Comparison of ENCODE assay signal across 14 cellular contexts in genomic region chr6:14128017-14128416, GRCh38.
"Had no signal": no experiment of that assay in that cellular context is flagged by ENCODE, and none has a peak within 500 bp of the region (broad histone marks: within the 10 kb centered on the region; RNA-seq: fewer than 3 reads in every experiment).

No MANE protein-coding gene starts in this region.

- ATAC-seq: left colon; lower lobe of right lung; right lobe of liver; stimulated activated naive CD8-positive, alpha-beta T cell treated with anti-CD3 and anti-CD28 coated beads, Interleukin-15, amount 100 ng/mL, for 72 hours had no signal

- H3K4me3 ChIP-seq: adrenal gland, lower lobe of right lung, neural progenitor cell, ovary, right lobe of liver had no signal

- H3K27ac Mint-ChIP-seq: activated CD4-positive, alpha-beta T cell treated with anti-CD3 and anti-CD28 coated beads, Interleukin-2, amount 10 ng/mL, durations not matched to agents 7 days and 5 days; activated naive CD4-positive, alpha-beta T cell treated with anti-CD3 and anti-CD28 coated beads, Interleukin-2, amount 50 U/mL, for 24 hours; endodermal cell; neural progenitor cell; stimulated activated naive CD8-positive, alpha-beta T cell treated with anti-CD3 and anti-CD28 coated beads, Interleukin-15, amount 100 ng/mL, for 72 hours; type B pancreatic cell had no signal

- H3K9me3 ChIP-seq: adrenal gland, lower lobe of right lung, ovary, right lobe of liver had no signal

- H3K9me3 Mint-ChIP-seq: activated CD4-positive, alpha-beta T cell treated with anti-CD3 and anti-CD28 coated beads, Interleukin-2, amount 10 ng/mL, durations not matched to agents 7 days and 5 days; activated naive CD4-positive, alpha-beta T cell treated with anti-CD3 and anti-CD28 coated beads, Interleukin-2, amount 50 U/mL, for 24 hours; endodermal cell; neural progenitor cell; stimulated activated naive CD8-positive, alpha-beta T cell treated with anti-CD3 and anti-CD28 coated beads, Interleukin-15, amount 100 ng/mL, for 72 hours; type B pancreatic cell had no signal

- H3K4me1 ChIP-seq: right lobe of liver had no signal

- H3K27me3 ChIP-seq: adrenal gland, neural progenitor cell, ovary, right lobe of liver had no signal

- H3K36me3 ChIP-seq: adrenal gland, neural progenitor cell, ovary, right lobe of liver had no signal

- H3K27ac ChIP-seq: adrenal gland, lower lobe of right lung, neural progenitor cell, ovary, right lobe of liver had no signal

- H3K4me2 ChIP-seq: neural progenitor cell had no signal

- H3K4me3 Mint-ChIP-seq: activated CD4-positive, alpha-beta T cell treated with anti-CD3 and anti-CD28 coated beads, Interleukin-2, amount 10 ng/mL, durations not matched to agents 7 days and 5 days; activated naive CD4-positive, alpha-beta T cell treated with anti-CD3 and anti-CD28 coated beads, Interleukin-2, amount 50 U/mL, for 24 hours; endodermal cell; neural progenitor cell; stimulated activated naive CD8-positive, alpha-beta T cell treated with anti-CD3 and anti-CD28 coated beads, Interleukin-15, amount 100 ng/mL, for 72 hours; type B pancreatic cell had no signal

- H3K27me3 Mint-ChIP-seq: activated CD4-positive, alpha-beta T cell treated with anti-CD3 and anti-CD28 coated beads, Interleukin-2, amount 10 ng/mL, durations not matched to agents 7 days and 5 days; activated naive CD4-positive, alpha-beta T cell treated with anti-CD3 and anti-CD28 coated beads, Interleukin-2, amount 50 U/mL, for 24 hours; stimulated activated naive CD8-positive, alpha-beta T cell treated with anti-CD3 and anti-CD28 coated beads, Interleukin-15, amount 100 ng/mL, for 72 hours had no signal

- H3K36me3 Mint-ChIP-seq: neural progenitor cell had no signal

- H3K9ac ChIP-seq: neural progenitor cell had no signal

- DNase-seq: activated CD4-positive, alpha-beta T cell treated with anti-CD3 and anti-CD28 coated beads, Interleukin-2, amount 10 ng/mL, durations not matched to agents 7 days and 5 days; activated CD4-positive, CD25-positive, alpha-beta regulatory T cell; activated effector memory CD4-positive, alpha-beta T cell treated with Interleukin-2 at 50 U/mL for 16 hours; adrenal gland; endodermal cell; left colon; lower lobe of right lung; midbrain; ovary; right lobe of liver; stimulated activated naive CD8-positive, alpha-beta T cell treated with anti-CD3 and anti-CD28 coated beads, Interleukin-15, amount 100 ng/mL, for 72 hours had no signal
